Comparison of ENCODE assay signal across 1 cellular context in genomic region chr20:48920527-48921167, GRCh38.
TF ChIP-seq lines count a peak whose summit lies in the region.

No MANE protein-coding gene starts in this region.

TF ChIP-seq in HepG2, 621 proteins besides CTCF, POLR2A, EP300 and RAD21 (continued from another document and continues in another):
- TF ChIP-seq, protein P1, sequence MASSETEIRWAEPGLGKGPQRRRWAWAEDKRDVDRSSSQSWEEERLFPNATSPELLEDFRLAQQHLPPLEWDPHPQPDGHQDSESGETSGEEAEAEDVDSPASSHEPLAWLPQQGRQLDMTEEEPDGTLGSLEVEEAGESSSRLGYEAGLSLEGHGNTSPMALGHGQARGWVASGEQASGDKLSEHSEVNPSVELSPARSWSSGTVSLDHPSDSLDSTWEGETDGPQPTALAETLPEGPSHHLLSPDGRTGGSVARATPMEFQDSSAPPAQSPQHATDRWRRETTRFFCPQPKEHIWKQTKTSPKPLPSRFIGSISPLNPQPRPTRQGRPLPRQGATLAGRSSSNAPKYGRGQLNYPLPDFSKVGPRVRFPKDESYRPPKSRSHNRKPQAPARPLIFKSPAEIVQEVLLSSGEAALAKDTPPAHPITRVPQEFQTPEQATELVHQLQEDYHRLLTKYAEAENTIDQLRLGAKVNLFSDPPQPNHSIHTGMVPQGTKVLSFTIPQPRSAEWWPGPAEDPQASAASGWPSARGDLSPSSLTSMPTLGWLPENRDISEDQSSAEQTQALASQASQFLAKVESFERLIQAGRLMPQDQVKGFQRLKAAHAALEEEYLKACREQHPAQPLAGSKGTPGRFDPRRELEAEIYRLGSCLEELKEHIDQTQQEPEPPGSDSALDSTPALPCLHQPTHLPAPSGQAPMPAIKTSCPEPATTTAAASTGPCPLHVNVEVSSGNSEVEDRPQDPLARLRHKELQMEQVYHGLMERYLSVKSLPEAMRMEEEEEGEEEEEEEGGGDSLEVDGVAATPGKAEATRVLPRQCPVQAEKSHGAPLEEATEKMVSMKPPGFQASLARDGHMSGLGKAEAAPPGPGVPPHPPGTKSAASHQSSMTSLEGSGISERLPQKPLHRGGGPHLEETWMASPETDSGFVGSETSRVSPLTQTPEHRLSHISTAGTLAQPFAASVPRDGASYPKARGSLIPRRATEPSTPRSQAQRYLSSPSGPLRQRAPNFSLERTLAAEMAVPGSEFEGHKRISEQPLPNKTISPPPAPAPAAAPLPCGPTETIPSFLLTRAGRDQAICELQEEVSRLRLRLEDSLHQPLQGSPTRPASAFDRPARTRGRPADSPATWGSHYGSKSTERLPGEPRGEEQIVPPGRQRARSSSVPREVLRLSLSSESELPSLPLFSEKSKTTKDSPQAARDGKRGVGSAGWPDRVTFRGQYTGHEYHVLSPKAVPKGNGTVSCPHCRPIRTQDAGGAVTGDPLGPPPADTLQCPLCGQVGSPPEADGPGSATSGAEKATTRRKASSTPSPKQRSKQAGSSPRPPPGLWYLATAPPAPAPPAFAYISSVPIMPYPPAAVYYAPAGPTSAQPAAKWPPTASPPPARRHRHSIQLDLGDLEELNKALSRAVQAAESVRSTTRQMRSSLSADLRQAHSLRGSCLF (CRISPR knock-in tag; IDR thresholded peaks at IDR 0.05; ENCODE audit: borderline replicate concordance), result no peak
- no peak for TF ChIP-seq ZNF784 (CRISPR knock-in tag; IDR thresholded peaks at IDR 0.05; ENCODE audit: borderline replicate concordance)
- TF ChIP-seq IKZF4 (CRISPR knock-in tag; IDR thresholded peaks at IDR 0.05; ENCODE audit: borderline replicate concordance, low read depth, not compliant biosample characterization), result no peak
- no peak for TF ChIP-seq FOXA3 (CRISPR knock-in tag; IDR thresholded peaks at IDR 0.05)
- 0 out of 2 replicates have a peak, but pooled peaks have one; percentile 35 for TF ChIP-seq PCBP1 (IDR thresholded peaks at IDR 0.05; ENCODE audit: borderline replicate concordance, low read depth, low read length)
- TF ChIP-seq, protein P2, sequence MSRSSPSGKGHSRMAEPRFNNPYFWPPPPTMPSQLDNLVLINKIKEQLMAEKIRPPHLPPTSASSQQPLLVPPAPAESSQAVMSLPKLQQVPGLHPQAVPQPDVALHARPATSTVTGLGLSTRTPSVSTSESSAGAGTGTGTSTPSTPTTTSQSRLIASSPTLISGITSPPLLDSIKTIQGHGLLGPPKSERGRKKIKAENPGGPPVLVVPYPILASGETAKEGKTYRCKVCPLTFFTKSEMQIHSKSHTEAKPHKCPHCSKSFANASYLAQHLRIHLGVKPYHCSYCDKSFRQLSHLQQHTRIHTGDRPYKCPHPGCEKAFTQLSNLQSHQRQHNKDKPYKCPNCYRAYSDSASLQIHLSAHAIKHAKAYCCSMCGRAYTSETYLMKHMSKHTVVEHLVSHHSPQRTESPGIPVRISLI (CRISPR knock-in tag; IDR thresholded peaks at IDR 0.05; ENCODE audit: borderline replicate concordance), result no peak
- 0 out of 2 replicates have a peak, but pooled peaks have one; percentile 1 for TF ChIP-seq SAFB2 (CRISPR knock-in tag; IDR thresholded peaks at IDR 0.05; ENCODE audit: borderline replicate concordance, low read depth)
- TF ChIP-seq SSRP1 (CRISPR knock-in tag; IDR thresholded peaks at IDR 0.05), result no peak
- peak; percentile 43; the same call in 1 of the 2 replicates for TF ChIP-seq ZFP91 (CRISPR knock-in tag; IDR thresholded peaks at IDR 0.05; ENCODE audit: borderline replicate concordance)
- no peak for TF ChIP-seq NR3C1 (CRISPR knock-in tag; IDR thresholded peaks at IDR 0.05)
- TF ChIP-seq, protein P3, sequence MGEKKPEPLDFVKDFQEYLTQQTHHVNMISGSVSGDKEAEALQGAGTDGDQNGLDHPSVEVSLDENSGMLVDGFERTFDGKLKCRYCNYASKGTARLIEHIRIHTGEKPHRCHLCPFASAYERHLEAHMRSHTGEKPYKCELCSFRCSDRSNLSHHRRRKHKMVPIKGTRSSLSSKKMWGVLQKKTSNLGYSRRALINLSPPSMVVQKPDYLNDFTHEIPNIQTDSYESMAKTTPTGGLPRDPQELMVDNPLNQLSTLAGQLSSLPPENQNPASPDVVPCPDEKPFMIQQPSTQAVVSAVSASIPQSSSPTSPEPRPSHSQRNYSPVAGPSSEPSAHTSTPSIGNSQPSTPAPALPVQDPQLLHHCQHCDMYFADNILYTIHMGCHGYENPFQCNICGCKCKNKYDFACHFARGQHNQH (CRISPR knock-in tag; IDR thresholded peaks at IDR 0.05), result 0 out of 2 replicates have a peak, but pooled peaks have one; percentile 10
- TF ChIP-seq, protein P4, sequence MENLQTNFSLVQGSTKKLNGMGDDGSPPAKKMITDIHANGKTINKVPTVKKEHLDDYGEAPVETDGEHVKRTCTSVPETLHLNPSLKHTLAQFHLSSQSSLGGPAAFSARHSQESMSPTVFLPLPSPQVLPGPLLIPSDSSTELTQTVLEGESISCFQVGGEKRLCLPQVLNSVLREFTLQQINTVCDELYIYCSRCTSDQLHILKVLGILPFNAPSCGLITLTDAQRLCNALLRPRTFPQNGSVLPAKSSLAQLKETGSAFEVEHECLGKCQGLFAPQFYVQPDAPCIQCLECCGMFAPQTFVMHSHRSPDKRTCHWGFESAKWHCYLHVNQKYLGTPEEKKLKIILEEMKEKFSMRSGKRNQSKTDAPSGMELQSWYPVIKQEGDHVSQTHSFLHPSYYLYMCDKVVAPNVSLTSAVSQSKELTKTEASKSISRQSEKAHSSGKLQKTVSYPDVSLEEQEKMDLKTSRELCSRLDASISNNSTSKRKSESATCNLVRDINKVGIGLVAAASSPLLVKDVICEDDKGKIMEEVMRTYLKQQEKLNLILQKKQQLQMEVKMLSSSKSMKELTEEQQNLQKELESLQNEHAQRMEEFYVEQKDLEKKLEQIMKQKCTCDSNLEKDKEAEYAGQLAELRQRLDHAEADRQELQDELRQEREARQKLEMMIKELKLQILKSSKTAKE (CRISPR knock-in tag; IDR thresholded peaks at IDR 0.05; ENCODE audit: borderline replicate concordance), result peak; percentile 71; the same call in 1 of the 2 replicates
- no peak for TF ChIP-seq ZNF20 (CRISPR knock-in tag; IDR thresholded peaks at IDR 0.05)
- TF ChIP-seq ZNF850 (CRISPR knock-in tag; conservative IDR thresholded peaks at IDR 0.05), result no peak
- TF ChIP-seq ZNF557 (CRISPR knock-in tag; IDR thresholded peaks at IDR 0.05), result 0 out of 2 replicates have a peak, but pooled peaks have one; percentile 23
- 0 out of 2 replicates have a peak, but pooled peaks have one; percentile 44 for TF ChIP-seq ZNF615 (CRISPR knock-in tag; IDR thresholded peaks at IDR 0.05; ENCODE audit: borderline replicate concordance)
- TF ChIP-seq NONO (IDR thresholded peaks at IDR 0.05), result 0 out of 2 replicates have a peak, but pooled peaks have one; percentile 38
- TF ChIP-seq NONO (CRISPR knock-in tag; conservative IDR thresholded peaks at IDR 0.05), result peak; percentile 70
- peak; percentile 71 for TF ChIP-seq HOXA5 (CRISPR knock-in tag; IDR thresholded peaks at IDR 0.05)
- TF ChIP-seq, protein P5, sequence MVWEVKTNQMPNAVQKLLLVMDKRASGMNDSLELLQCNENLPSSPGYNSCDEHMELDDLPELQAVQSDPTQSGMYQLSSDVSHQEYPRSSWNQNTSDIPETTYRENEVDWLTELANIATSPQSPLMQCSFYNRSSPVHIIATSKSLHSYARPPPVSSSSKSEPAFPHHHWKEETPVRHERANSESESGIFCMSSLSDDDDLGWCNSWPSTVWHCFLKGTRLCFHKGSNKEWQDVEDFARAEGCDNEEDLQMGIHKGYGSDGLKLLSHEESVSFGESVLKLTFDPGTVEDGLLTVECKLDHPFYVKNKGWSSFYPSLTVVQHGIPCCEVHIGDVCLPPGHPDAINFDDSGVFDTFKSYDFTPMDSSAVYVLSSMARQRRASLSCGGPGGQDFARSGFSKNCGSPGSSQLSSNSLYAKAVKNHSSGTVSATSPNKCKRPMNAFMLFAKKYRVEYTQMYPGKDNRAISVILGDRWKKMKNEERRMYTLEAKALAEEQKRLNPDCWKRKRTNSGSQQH (CRISPR knock-in tag; IDR thresholded peaks at IDR 0.05; ENCODE audit: low read depth), result peak; percentile 0; the same call in 1 of the 2 replicates
- peak; percentile 22 for TF ChIP-seq ZNF292 (CRISPR knock-in tag; IDR thresholded peaks at IDR 0.05; ENCODE audit: borderline replicate concordance, low read depth)
- TF ChIP-seq, protein P6, sequence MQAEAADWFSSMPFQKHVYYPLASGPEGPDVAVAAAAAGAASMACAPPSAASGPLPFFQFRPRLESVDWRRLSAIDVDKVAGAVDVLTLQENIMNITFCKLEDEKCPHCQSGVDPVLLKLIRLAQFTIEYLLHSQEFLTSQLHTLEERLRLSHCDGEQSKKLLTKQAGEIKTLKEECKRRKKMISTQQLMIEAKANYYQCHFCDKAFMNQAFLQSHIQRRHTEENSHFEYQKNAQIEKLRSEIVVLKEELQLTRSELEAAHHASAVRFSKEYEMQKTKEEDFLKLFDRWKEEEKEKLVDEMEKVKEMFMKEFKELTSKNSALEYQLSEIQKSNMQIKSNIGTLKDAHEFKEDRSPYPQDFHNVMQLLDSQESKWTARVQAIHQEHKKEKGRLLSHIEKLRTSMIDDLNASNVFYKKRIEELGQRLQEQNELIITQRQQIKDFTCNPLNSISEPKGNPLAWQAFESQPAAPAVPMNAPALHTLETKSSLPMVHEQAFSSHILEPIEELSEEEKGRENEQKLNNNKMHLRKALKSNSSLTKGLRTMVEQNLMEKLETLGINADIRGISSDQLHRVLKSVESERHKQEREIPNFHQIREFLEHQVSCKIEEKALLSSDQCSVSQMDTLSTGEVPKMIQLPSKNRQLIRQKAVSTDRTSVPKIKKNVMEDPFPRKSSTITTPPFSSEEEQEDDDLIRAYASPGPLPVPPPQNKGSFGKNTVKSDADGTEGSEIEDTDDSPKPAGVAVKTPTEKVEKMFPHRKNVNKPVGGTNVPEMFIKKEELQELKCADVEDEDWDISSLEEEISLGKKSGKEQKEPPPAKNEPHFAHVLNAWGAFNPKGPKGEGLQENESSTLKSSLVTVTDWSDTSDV (CRISPR knock-in tag; IDR thresholded peaks at IDR 0.05), result 0 out of 2 replicates have a peak, but pooled peaks have one; percentile 58
- TF ChIP-seq KAT7 (CRISPR knock-in tag; IDR thresholded peaks at IDR 0.05; ENCODE audit: borderline replicate concordance), result peak; percentile 4; the same call in 1 of the 2 replicates
- TF ChIP-seq SETDB1 (CRISPR knock-in tag; IDR thresholded peaks at IDR 0.05; ENCODE audit: borderline replicate concordance), result no peak
- TF ChIP-seq ATF1 (CRISPR knock-in tag; IDR thresholded peaks at IDR 0.05), result no peak
- TF ChIP-seq RAD51 (IDR thresholded peaks at IDR 0.05; ENCODE audit: borderline replicate concordance), result peak; percentile 43; the same call in 1 of the 2 replicates
- no peak for TF ChIP-seq AGO1 (IDR thresholded peaks at IDR 0.05; ENCODE audit: low read depth, low read length, poor library complexity, severe bottlenecking)
- TF ChIP-seq NFE2 (CRISPR knock-in tag; IDR thresholded peaks at IDR 0.05), result no peak
- TF ChIP-seq MTA3 (CRISPR knock-in tag; IDR thresholded peaks at IDR 0.05), result no peak
- TF ChIP-seq JDP2 (CRISPR knock-in tag; IDR thresholded peaks at IDR 0.05; ENCODE audit: borderline replicate concordance), result no peak
- TF ChIP-seq BCL6 (CRISPR knock-in tag; IDR thresholded peaks at IDR 0.05), result 0 out of 2 replicates have a peak, but pooled peaks have one; percentile 6
- 0 out of 2 replicates have a peak, but pooled peaks have one; percentile 69 for TF ChIP-seq ZNF672 (CRISPR knock-in tag; IDR thresholded peaks at IDR 0.05)
- TF ChIP-seq SP4 (CRISPR knock-in tag; IDR thresholded peaks at IDR 0.05), result 0 out of 2 replicates have a peak, but pooled peaks have one; percentile 4
- no peak for TF ChIP-seq IRF9 (CRISPR knock-in tag; IDR thresholded peaks at IDR 0.05; ENCODE audit: borderline replicate concordance)
- TF ChIP-seq HNF4A (CRISPR knock-in tag; IDR thresholded peaks at IDR 0.05), result no peak
- no peak for TF ChIP-seq ZNF773 (CRISPR knock-in tag; IDR thresholded peaks at IDR 0.05; ENCODE audit: borderline replicate concordance)
- 0 out of 2 replicates have a peak, but pooled peaks have one; percentile 6 for TF ChIP-seq KDM3A (CRISPR knock-in tag; IDR thresholded peaks at IDR 0.05; ENCODE audit: low read depth)
- TF ChIP-seq ZNF75D (CRISPR knock-in tag; IDR thresholded peaks at IDR 0.05; ENCODE audit: borderline replicate concordance), result no peak
- peak; percentile 93; the same call in 1 of the 2 replicates for TF ChIP-seq PITX1 (CRISPR knock-in tag; IDR thresholded peaks at IDR 0.05)
- no peak for TF ChIP-seq ERF (CRISPR knock-in tag; IDR thresholded peaks at IDR 0.05)
- peak; percentile 71 for TF ChIP-seq PHB2 (IDR thresholded peaks at IDR 0.05; ENCODE audit: partially characterized antibody)
- no peak for TF ChIP-seq ZMAT5 (CRISPR knock-in tag; IDR thresholded peaks at IDR 0.05; ENCODE audit: borderline replicate concordance, low read depth)
